15 cellular contexts compared by ENCODE assay signal in the genomic region with DNA sequence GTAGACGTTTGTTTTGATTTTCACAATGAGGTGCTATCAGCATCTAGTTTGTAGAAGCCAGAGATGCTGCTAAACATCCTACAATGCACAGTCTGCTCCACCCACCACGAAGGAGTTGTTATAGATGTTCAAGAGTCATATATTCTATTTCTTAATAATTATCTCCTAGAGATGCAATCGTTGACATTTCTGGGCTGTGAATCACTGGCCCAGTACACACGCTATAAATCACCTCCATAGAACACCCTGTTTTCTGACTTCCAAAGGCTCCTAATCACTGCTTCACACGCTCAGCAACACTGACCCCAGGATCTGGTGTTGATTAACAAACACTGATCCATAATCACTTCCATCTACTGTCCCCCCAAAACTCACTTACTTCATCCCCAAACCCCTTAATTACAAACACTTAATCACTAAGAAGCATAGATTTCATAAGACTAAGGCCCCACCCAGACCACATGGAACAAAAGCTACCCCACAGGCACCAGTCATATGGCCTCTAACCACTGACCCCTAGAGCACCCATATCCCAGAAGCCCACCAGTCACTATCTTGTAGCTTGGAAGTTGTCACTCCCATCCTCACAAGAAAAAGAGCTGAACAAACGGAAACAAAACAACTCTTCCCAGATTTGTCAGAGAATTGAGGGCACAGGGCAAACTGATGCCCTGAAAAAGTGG. TPM values are rescaled to one million over a fixed set of nuclear protein-coding genes. Genes with fewer than 3 reads are reported as not detected.
DNase-seq lines count a peak whose midpoint lies in the region; ATAC-seq and TF ChIP-seq lines count a peak whose summit lies in the region.
"Had no signal": no experiment of that assay in that cellular context is flagged by ENCODE, and none has a peak within 500 bp of the region (broad histone marks: within the 10 kb centered on the region; RNA-seq: fewer than 3 reads in every experiment).

No MANE protein-coding gene starts in this region.

- TF ChIP-seq CTCF in foreskin keratinocyte (conservative IDR thresholded peaks at IDR 0.05) (no peak), chondrocyte (IDR thresholded peaks at IDR 0.05) (no peak)

- H3K27me3 ChIP-seq in foreskin keratinocyte: no peaks in the 10 kb centered on the region

- H3K27me3 Mint-ChIP-seq in chondrocyte (ENCODE audit: low read depth): no peaks in the 10 kb centered on the region
- H3K27me3 Mint-ChIP-seq: activated CD8-positive, alpha-beta T cell treated with anti-CD3 and anti-CD28 coated beads for 36 hours had no signal

- peak; percentile 57 for DNase-seq in GM03348 (ENCODE audit: low spot score)
- DNase-seq in SW480 (ENCODE audit: low spot score): peak; percentile 32
- peak in 1 of 2 donors; percentile 60 for DNase-seq in foreskin keratinocyte
- DNase-seq in skeletal muscle cell (ENCODE audit: low read depth): peak; percentile 31
- DNase-seq in NCI-H1694 treated with DMSO at 0.1 percent for 48 hours (lab: John Stamatoyannopoulos, UW): no peak
- DNase-seq in chondrocyte (ENCODE audit: low spot score): no peak
- DNase-seq in iPS-NIHi7 (ENCODE audit: extremely low spot score): no peak
- DNase-seq: activated CD8-positive, alpha-beta T cell treated with anti-CD3 and anti-CD28 coated beads for 36 hours; COR-L47; islet precursor cell; KBM-7; NCI-H146; NCI-H526; spleen had no signal

- peak; percentile 66 for ATAC-seq in foreskin keratinocyte
- no peak for ATAC-seq in GM18870 (IDR thresholded peaks at IDR 0.05; ENCODE audit: unreplicated experiment)
- ATAC-seq: activated CD8-positive, alpha-beta T cell treated with anti-CD3 and anti-CD28 coated beads for 36 hours had no signal

- H3K36me3 Mint-ChIP-seq in chondrocyte (ENCODE audit: low read depth): no peaks in the 10 kb centered on the region

- H3K4me1 ChIP-seq in foreskin keratinocyte: peaks cover 4% of the 10 kb centered on the region

- no peak overlapping the region for H3K4me3 Mint-ChIP-seq in chondrocyte (ENCODE audit: unreplicated experiment)

- H3K4me3 ChIP-seq in skeletal muscle cell (ENCODE audit: low read depth, low read length): no peak overlapping the region

- no peak overlapping the region for H3K27ac ChIP-seq in foreskin keratinocyte
- H3K27ac ChIP-seq: spleen had no signal

- peaks cover 9% of the 10 kb centered on the region for H3K9me3 Mint-ChIP-seq in chondrocyte (ENCODE audit: low read depth)
- H3K9me3 Mint-ChIP-seq: activated CD8-positive, alpha-beta T cell treated with anti-CD3 and anti-CD28 coated beads for 36 hours had no signal

- H3K27ac Mint-ChIP-seq in chondrocyte (ENCODE audit: unreplicated experiment): no peak overlapping the region

- H3K4me1 Mint-ChIP-seq in chondrocyte (ENCODE audit: low read depth): peaks cover 15% of the 10 kb centered on the region

RNA-seq across cellular contexts. Expression of a gene that starts 31.7 kb away (rescaled TPM):
- 6.2 and 6.8 TPM in 2 replicates for total RNA-seq in foreskin keratinocyte
- 0.78 and 1.1 TPM in 2 replicates for polyA plus RNA-seq in foreskin keratinocyte
- 4.9 to 6.8 TPM (median 6.8 TPM) in 3 replicates for total RNA-seq in chondrocyte

RNA-seq across cellular contexts. Expression of a gene that starts 46.3 kb away (rescaled TPM):
- total RNA-seq in foreskin keratinocyte: 39.1 and 40.6 TPM in 2 replicates
- 40.7 and 42.8 TPM in 2 replicates for polyA plus RNA-seq in foreskin keratinocyte
- 53.6 to 67.8 TPM (median 61.9 TPM) in 3 replicates for total RNA-seq in chondrocyte

Comparison
In these comparisons a context has a peak if more than half of its experiments do, and no peak if none do; other contexts are left out.
1. DNase-seq: peak in GM03348 (single experiment), SW480 (single experiment) and skeletal muscle cell (single experiment); none in NCI-H1694 treated with DMSO at 0.1 percent for 48 hours (single experiment), chondrocyte (single experiment) and iPS-NIHi7 (single experiment).